Comparison of ENCODE assay signal across 8 cellular contexts in the genomic region with DNA sequence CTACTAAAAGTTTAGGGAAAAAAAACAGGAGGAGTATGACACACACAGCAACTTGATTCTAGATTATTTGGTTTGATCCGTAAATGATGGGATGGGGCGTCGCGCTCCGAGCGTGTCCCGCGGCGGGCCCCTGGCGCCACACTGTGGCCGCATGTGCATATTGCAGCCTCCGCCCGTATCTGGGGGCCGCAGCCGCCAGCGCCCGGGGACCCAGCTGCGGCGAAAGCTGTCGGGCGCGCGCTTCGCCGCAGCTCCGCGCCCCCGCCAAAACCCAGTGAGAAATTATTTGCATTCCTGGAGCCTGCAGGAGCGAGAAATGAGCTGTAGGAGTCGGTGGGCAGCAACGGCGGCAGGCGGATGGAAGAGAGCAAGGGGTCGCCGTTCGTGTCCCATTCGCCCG.
DNase-seq lines count a peak whose midpoint lies in the region; ATAC-seq and TF ChIP-seq lines count a peak whose summit lies in the region.
"Not testable (repeated sequence)": the region's sequence is repeated elsewhere in the genome, so short reads cannot be mapped to it uniquely, and the experiment has no call there.

No MANE protein-coding gene starts in this region.

- intact Hi-C loops in Calu3 (cut with micrococcal nuclease; ENCODE audit: unreplicated experiment); activated T-helper 1 cell treated with anti-CD3 and anti-CD28 coated beads, Interleukin-12 subunit alpha, Interleukin-12 subunit beta, Interleukin-2, Interleukin-4 antibody, amounts not matched to agents 30 ng/mL and 10 ng/mL and 1 ng/mL, durations not matched to agents 14 hours and 24 hours and 36 hours (cut with micrococcal nuclease); natural killer cell (cut with micrococcal nuclease): not testable (repeated sequence)

- not testable (repeated sequence) for H3K9me3 Mint-ChIP-seq in Calu3 (ENCODE audit: low read depth, unreplicated experiment); activated T-helper 1 cell treated with anti-CD3 and anti-CD28 coated beads, Interleukin-12 subunit alpha, Interleukin-12 subunit beta, Interleukin-2, Interleukin-4 antibody, amounts not matched to agents 30 ng/mL and 10 ng/mL and 1 ng/mL, durations not matched to agents 14 hours and 24 hours and 36 hours; endothelial cell (ENCODE audit: unreplicated experiment); natural killer cell

- H3K4me1 Mint-ChIP-seq in Calu3 (ENCODE audit: low read depth, unreplicated experiment); activated T-helper 1 cell treated with anti-CD3 and anti-CD28 coated beads, Interleukin-12 subunit alpha, Interleukin-12 subunit beta, Interleukin-2, Interleukin-4 antibody, amounts not matched to agents 30 ng/mL and 10 ng/mL and 1 ng/mL, durations not matched to agents 14 hours and 24 hours and 36 hours (ENCODE audit: low read depth); endothelial cell (ENCODE audit: unreplicated experiment); natural killer cell: not testable (repeated sequence)

- H3K36me3 Mint-ChIP-seq in Calu3 (ENCODE audit: insufficient read depth, unreplicated experiment); activated T-helper 1 cell treated with anti-CD3 and anti-CD28 coated beads, Interleukin-12 subunit alpha, Interleukin-12 subunit beta, Interleukin-2, Interleukin-4 antibody, amounts not matched to agents 30 ng/mL and 10 ng/mL and 1 ng/mL, durations not matched to agents 14 hours and 24 hours and 36 hours (ENCODE audit: low read depth); endothelial cell (ENCODE audit: low read depth, unreplicated experiment); natural killer cell: not testable (repeated sequence)

- not testable (repeated sequence) for H3K27me3 Mint-ChIP-seq in Calu3 (ENCODE audit: unreplicated experiment); activated T-helper 1 cell treated with anti-CD3 and anti-CD28 coated beads, Interleukin-12 subunit alpha, Interleukin-12 subunit beta, Interleukin-2, Interleukin-4 antibody, amounts not matched to agents 30 ng/mL and 10 ng/mL and 1 ng/mL, durations not matched to agents 14 hours and 24 hours and 36 hours (ENCODE audit: insufficient read depth); endothelial cell (ENCODE audit: unreplicated experiment); natural killer cell (ENCODE audit: low read depth in 2 of 2)

- not testable (repeated sequence) for H3K27ac Mint-ChIP-seq in Calu3 (ENCODE audit: unreplicated experiment); activated T-helper 1 cell treated with anti-CD3 and anti-CD28 coated beads, Interleukin-12 subunit alpha, Interleukin-12 subunit beta, Interleukin-2, Interleukin-4 antibody, amounts not matched to agents 30 ng/mL and 10 ng/mL and 1 ng/mL, durations not matched to agents 14 hours and 24 hours and 36 hours; endothelial cell (ENCODE audit: unreplicated experiment); natural killer cell

- H3K4me3 Mint-ChIP-seq in Calu3 (ENCODE audit: low read depth, unreplicated experiment) (peak overlapping the region; percentile 55), endothelial cell (ENCODE audit: unreplicated experiment) (peak overlapping the region; percentile 59), natural killer cell (peak overlapping the region; percentile 75)
- peak overlapping the region; percentile 65 for H3K4me3 Mint-ChIP-seq in activated T-helper 1 cell treated with anti-CD3 and anti-CD28 coated beads, Interleukin-12 subunit alpha, Interleukin-12 subunit beta, Interleukin-2, Interleukin-4 antibody, amounts not matched to agents 30 ng/mL and 10 ng/mL and 1 ng/mL, durations not matched to agents 14 hours and 24 hours and 36 hours

- DNase-seq in Calu3 (peak; percentile 59), T follicular helper cell (ENCODE audit: low read depth) (peak; percentile 24), endothelial cell (ENCODE audit: low spot score) (peak; percentile 43), natural killer cell (peak; percentile 16)
- peak; percentile 15 for DNase-seq in activated T-helper 1 cell treated with anti-CD3 and anti-CD28 coated beads, Interleukin-12 subunit alpha, Interleukin-12 subunit beta, Interleukin-2, Interleukin-4 antibody, amounts not matched to agents 30 ng/mL and 10 ng/mL and 1 ng/mL, durations not matched to agents 14 hours and 24 hours and 36 hours (ENCODE audit: low spot score)
- DNase-seq in stimulated activated CD8-positive, alpha-beta memory T cell treated with anti-CD3 and anti-CD28 coated beads, Interleukin-12 subunit alpha, Interleukin-12 subunit beta, amount 100 ng/mL, for 4 hours (ENCODE audit: low read depth): peak; percentile 36

- BruUV-seq in Calu3 (replicated peaks; lab: Mats Ljungman, UMichigan): not testable (repeated sequence)

- ATAC-seq in GM21423 (IDR thresholded peaks at IDR 0.05; ENCODE audit: unreplicated experiment) (peak; percentile 81), HG03095 (IDR thresholded peaks at IDR 0.05; ENCODE audit: unreplicated experiment) (peak; percentile 82), natural killer cell (peak; percentile 88 to 93 (median 89))

- CTCF ChIA-PET in Calu3 (lab: Charles Lee): not testable (repeated sequence)

- TF ChIP-seq CTCF in Calu3 (IDR thresholded peaks at IDR 0.05; ENCODE audit: unreplicated experiment) (peak; percentile 42), endothelial cell (IDR thresholded peaks at IDR 0.05; ENCODE audit: unreplicated experiment) (peak; percentile 37)
- not testable (repeated sequence) for TF ChIP-seq CTCF in natural killer cell (IDR thresholded peaks at IDR 0.05)

Comparison
In these comparisons a context has a peak if more than half of its experiments do, and no peak if none do; other contexts are left out.
1. Peak in every context shown above with its lines: DNase-seq and ATAC-seq.